ENCODE assay signal across 2 cellular contexts in genomic region chr19:1377176-1377964, GRCh38.
TF ChIP-seq lines count a peak whose summit lies in the region.

No MANE protein-coding gene starts in this region.

TF ChIP-seq in K562, 482 proteins besides CTCF, POLR2A, EP300 and RAD21 (continues in another document):
- no peak for TF ChIP-seq ZFP91 (CRISPR knock-in tag; IDR thresholded peaks at IDR 0.05)
- TF ChIP-seq, protein P1, sequence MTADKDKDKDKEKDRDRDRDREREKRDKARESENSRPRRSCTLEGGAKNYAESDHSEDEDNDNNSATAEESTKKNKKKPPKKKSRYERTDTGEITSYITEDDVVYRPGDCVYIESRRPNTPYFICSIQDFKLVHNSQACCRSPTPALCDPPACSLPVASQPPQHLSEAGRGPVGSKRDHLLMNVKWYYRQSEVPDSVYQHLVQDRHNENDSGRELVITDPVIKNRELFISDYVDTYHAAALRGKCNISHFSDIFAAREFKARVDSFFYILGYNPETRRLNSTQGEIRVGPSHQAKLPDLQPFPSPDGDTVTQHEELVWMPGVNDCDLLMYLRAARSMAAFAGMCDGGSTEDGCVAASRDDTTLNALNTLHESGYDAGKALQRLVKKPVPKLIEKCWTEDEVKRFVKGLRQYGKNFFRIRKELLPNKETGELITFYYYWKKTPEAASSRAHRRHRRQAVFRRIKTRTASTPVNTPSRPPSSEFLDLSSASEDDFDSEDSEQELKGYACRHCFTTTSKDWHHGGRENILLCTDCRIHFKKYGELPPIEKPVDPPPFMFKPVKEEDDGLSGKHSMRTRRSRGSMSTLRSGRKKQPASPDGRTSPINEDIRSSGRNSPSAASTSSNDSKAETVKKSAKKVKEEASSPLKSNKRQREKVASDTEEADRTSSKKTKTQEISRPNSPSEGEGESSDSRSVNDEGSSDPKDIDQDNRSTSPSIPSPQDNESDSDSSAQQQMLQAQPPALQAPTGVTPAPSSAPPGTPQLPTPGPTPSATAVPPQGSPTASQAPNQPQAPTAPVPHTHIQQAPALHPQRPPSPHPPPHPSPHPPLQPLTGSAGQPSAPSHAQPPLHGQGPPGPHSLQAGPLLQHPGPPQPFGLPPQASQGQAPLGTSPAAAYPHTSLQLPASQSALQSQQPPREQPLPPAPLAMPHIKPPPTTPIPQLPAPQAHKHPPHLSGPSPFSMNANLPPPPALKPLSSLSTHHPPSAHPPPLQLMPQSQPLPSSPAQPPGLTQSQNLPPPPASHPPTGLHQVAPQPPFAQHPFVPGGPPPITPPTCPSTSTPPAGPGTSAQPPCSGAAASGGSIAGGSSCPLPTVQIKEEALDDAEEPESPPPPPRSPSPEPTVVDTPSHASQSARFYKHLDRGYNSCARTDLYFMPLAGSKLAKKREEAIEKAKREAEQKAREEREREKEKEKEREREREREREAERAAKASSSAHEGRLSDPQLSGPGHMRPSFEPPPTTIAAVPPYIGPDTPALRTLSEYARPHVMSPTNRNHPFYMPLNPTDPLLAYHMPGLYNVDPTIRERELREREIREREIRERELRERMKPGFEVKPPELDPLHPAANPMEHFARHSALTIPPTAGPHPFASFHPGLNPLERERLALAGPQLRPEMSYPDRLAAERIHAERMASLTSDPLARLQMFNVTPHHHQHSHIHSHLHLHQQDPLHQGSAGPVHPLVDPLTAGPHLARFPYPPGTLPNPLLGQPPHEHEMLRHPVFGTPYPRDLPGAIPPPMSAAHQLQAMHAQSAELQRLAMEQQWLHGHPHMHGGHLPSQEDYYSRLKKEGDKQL (CRISPR knock-in tag; IDR thresholded peaks at IDR 0.05; ENCODE audit: borderline replicate concordance): no peak
- TF ChIP-seq EGR1 (conservative IDR thresholded peaks at IDR 0.05): no peak
- TF ChIP-seq TAF7 (tag; IDR thresholded peaks at IDR 0.05): no peak
- TF ChIP-seq POLR2G (IDR thresholded peaks at IDR 0.05; ENCODE audit: low read depth, low read length): peak; percentile 47; the same call in 1 of the 2 replicates
- TF ChIP-seq ZNF24 (IDR thresholded peaks at IDR 0.05): no peak
- TF ChIP-seq, protein P2, sequence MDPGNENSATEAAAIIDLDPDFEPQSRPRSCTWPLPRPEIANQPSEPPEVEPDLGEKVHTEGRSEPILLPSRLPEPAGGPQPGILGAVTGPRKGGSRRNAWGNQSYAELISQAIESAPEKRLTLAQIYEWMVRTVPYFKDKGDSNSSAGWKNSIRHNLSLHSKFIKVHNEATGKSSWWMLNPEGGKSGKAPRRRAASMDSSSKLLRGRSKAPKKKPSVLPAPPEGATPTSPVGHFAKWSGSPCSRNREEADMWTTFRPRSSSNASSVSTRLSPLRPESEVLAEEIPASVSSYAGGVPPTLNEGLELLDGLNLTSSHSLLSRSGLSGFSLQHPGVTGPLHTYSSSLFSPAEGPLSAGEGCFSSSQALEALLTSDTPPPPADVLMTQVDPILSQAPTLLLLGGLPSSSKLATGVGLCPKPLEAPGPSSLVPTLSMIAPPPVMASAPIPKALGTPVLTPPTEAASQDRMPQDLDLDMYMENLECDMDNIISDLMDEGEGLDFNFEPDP (CRISPR knock-in tag; IDR thresholded peaks at IDR 0.05): no peak
- TF ChIP-seq ZNF780A (CRISPR knock-in tag; IDR thresholded peaks at IDR 0.05): no peak
- TF ChIP-seq ZHX1 (conservative IDR thresholded peaks at IDR 0.05; ENCODE audit: low read length): no peak
- no peak for TF ChIP-seq RBM34 (IDR thresholded peaks at IDR 0.05; ENCODE audit: borderline replicate concordance, insufficient read depth, low read length)
- no peak for TF ChIP-seq NCOA1 (IDR thresholded peaks at IDR 0.05; ENCODE audit: low read depth)
- no peak for TF ChIP-seq ZNF77 (CRISPR knock-in tag; IDR thresholded peaks at IDR 0.05)
- TF ChIP-seq RBFOX2 (IDR thresholded peaks at IDR 0.05; ENCODE audit: low read depth, low read length): 0 out of 2 replicates have a peak, but pooled peaks have one; percentile 13
- no peak for TF ChIP-seq GTF2F1 (IDR thresholded peaks at IDR 0.05; ENCODE audit: low read depth, low read length)

TF ChIP-seq in HepG2, 621 proteins besides CTCF, POLR2A, EP300 and RAD21:
- TF ChIP-seq SKIL (CRISPR knock-in tag; IDR thresholded peaks at IDR 0.05; ENCODE audit: borderline replicate concordance): no peak
- TF ChIP-seq CREM (IDR thresholded peaks at IDR 0.05): no peak
- TF ChIP-seq CREM (CRISPR knock-in tag; IDR thresholded peaks at IDR 0.05): no peak
- no peak for TF ChIP-seq NPAS2 (CRISPR knock-in tag; IDR thresholded peaks at IDR 0.05; ENCODE audit: borderline replicate concordance)
- TF ChIP-seq THYN1 (CRISPR knock-in tag; IDR thresholded peaks at IDR 0.05; ENCODE audit: borderline replicate concordance, low read depth): no peak
- TF ChIP-seq ZMAT5 (CRISPR knock-in tag; IDR thresholded peaks at IDR 0.05; ENCODE audit: borderline replicate concordance, low read depth): no peak
- TF ChIP-seq ZSCAN31 (CRISPR knock-in tag; IDR thresholded peaks at IDR 0.05; ENCODE audit: low read depth): 0 out of 2 replicates have a peak, but pooled peaks have one; percentile 41
- peak; percentile 74 for TF ChIP-seq AGO2 (optimal IDR thresholded peaks at IDR 0.05; ENCODE audit: low read depth, low read length)
- TF ChIP-seq, protein P3, sequence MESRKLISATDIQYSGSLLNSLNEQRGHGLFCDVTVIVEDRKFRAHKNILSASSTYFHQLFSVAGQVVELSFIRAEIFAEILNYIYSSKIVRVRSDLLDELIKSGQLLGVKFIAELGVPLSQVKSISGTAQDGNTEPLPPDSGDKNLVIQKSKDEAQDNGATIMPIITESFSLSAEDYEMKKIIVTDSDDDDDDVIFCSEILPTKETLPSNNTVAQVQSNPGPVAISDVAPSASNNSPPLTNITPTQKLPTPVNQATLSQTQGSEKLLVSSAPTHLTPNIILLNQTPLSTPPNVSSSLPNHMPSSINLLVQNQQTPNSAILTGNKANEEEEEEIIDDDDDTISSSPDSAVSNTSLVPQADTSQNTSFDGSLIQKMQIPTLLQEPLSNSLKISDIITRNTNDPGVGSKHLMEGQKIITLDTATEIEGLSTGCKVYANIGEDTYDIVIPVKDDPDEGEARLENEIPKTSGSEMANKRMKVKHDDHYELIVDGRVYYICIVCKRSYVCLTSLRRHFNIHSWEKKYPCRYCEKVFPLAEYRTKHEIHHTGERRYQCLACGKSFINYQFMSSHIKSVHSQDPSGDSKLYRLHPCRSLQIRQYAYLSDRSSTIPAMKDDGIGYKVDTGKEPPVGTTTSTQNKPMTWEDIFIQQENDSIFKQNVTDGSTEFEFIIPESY (CRISPR knock-in tag; IDR thresholded peaks at IDR 0.05): 0 out of 2 replicates have a peak, but pooled peaks have one; percentile 32
- peak; percentile 84 for TF ChIP-seq ZBTB38 (CRISPR knock-in tag; IDR thresholded peaks at IDR 0.05)
TF ChIP-seq in HepG2: peak in this region for 4.
